Comparison of ENCODE assay signal across 27 cellular contexts in genomic region chr1:245461681-245462080, GRCh38.
"Had no signal": no experiment of that assay in that cellular context is flagged by ENCODE, and none has a peak within 500 bp of the region (broad histone marks: within the 10 kb centered on the region; RNA-seq: fewer than 3 reads in every experiment).

No MANE protein-coding gene starts in this region.

- H3K27ac ChIP-seq: body of pancreas, brain microvascular endothelial cell, breast epithelium, VCaP had no signal

- H3K4me1 ChIP-seq: body of pancreas, breast epithelium had no signal

- ATAC-seq: activated CD8-positive, alpha-beta T cell treated with anti-CD3 and anti-CD28 coated beads for 36 hours; activated naive CD8-positive, alpha-beta T cell treated with anti-CD3 and anti-CD28 coated beads, Interleukin-2, amount 50 U/mL, for 24 hours; activated T-cell treated with anti-CD3 and anti-CD28 coated beads, Interleukin-2, amount 50 U/mL, for 4 hours; body of pancreas had no signal

- H3K4me3 ChIP-seq: body of pancreas, breast epithelium had no signal

- DNase-seq: activated B cell treated with CpG ODN at 0.5 μM for 24 hours; activated CD4-positive, alpha-beta memory T cell treated with anti-CD3 and anti-CD28 coated beads for 36 hours; activated CD4-positive, alpha-beta T cell treated with anti-CD3 and anti-CD28 coated beads for 4 hours; activated CD4-positive, alpha-beta T cell treated with anti-CD3 and anti-CD28 coated beads, Interleukin-2, amount 10 ng/mL, durations not matched to agents 24 days and 14 days; activated CD4-positive, alpha-beta T cell treated with anti-CD3 and anti-CD28 coated beads, Interleukin-2, amount 50 U/mL, for 1 hour; activated CD4-positive, alpha-beta T cell treated with anti-CD3 and anti-CD28 coated beads, Interleukin-2, amount 50 U/mL, for 4 hours; activated CD4-positive, CD25-positive, alpha-beta regulatory T cell treated with anti-CD3 and anti-CD28 coated beads, Interleukin-2, amount 50 U/mL, for 72 hours; activated CD8-positive, alpha-beta memory T cell treated with anti-CD3 and anti-CD28 coated beads, Interleukin-2, amount 50 U/mL, for 4 hours; activated CD8-positive, alpha-beta T cell treated with anti-CD3 and anti-CD28 coated beads for 36 hours; activated effector memory CD4-positive, alpha-beta T cell treated with Interleukin-2 at 50 U/mL for 16 hours; activated gamma-delta T cell; activated naive CD4-positive, alpha-beta T cell treated with anti-CD3 and anti-CD28 coated beads, Interleukin-2, amount 10 ng/mL, durations not matched to agents 7 days and 5 days; activated naive CD4-positive, alpha-beta T cell treated with Interleukin-2 at 50 U/mL for 16 hours; activated naive CD8-positive, alpha-beta T cell treated with anti-CD3 and anti-CD28 coated beads, Interleukin-2, amount 10 ng/mL, durations not matched to agents 7 days and 5 days; activated naive CD8-positive, alpha-beta T cell treated with anti-CD3 and anti-CD28 coated beads, Interleukin-2, amount 50 U/mL, for 24 hours; activated T-cell treated with anti-CD3 and anti-CD28 coated beads for 4 hours; activated T-cell treated with anti-CD3 and anti-CD28 coated beads, Interleukin-2, amount 50 U/mL, for 1 hour; activated T-cell treated with anti-CD3 and anti-CD28 coated beads, Interleukin-2, amount 50 U/mL, for 4 hours; amniotic stem cell; aorta; body of pancreas; brain microvascular endothelial cell; central memory CD4-positive, alpha-beta T cell; T-helper 2 cell; T-helper 9 cell had no signal

- H3K27me3 ChIP-seq: body of pancreas, brain microvascular endothelial cell, breast epithelium had no signal

- H3K9me3 ChIP-seq: body of pancreas, breast epithelium had no signal

- H3K36me3 ChIP-seq: brain microvascular endothelial cell, breast epithelium had no signal
